In genomic region chr4:38151870-38152269, GRCh38 we compare ENCODE assay signal across 19 cellular contexts.
"Had no signal": no experiment of that assay in that cellular context is flagged by ENCODE, and none has a peak within 500 bp of the region (broad histone marks: within the 10 kb centered on the region; RNA-seq: fewer than 3 reads in every experiment).

No MANE protein-coding gene starts in this region.

- H3K36me3 ChIP-seq: gastroesophageal sphincter, heart right ventricle, prostate gland, SJSA1 had no signal

- H3K27ac Mint-ChIP-seq: activated naive CD8-positive, alpha-beta T cell treated with anti-CD3 and anti-CD28 coated beads, Interleukin-2, amount 10 ng/mL, durations not matched to agents 7 days and 5 days; activated T-cell treated with anti-CD3 and anti-CD28 coated beads, Interleukin-2, amount 50 U/mL, for 72 hours; memory B cell; stimulated activated effector memory CD8-positive, alpha-beta T cell treated with anti-CD3 and anti-CD28 coated beads, Interleukin-12 subunit alpha, Interleukin-12 subunit beta, amount 100 ng/mL, for 72 hours; T-helper 1 cell treated with Interleukin-12 subunit alpha and Interleukin-12 subunit beta and Interleukin-4 antibody, amounts not matched to agents 30 μg/mL and 1 μg/mL, for 36 hours had no signal

- H3K9me3 ChIP-seq: gastroesophageal sphincter, heart right ventricle, prostate gland, SJSA1 had no signal

- H3K4me3 ChIP-seq: gastroesophageal sphincter, heart right ventricle, prostate gland, SJSA1 had no signal

- H3K36me3 Mint-ChIP-seq: memory B cell; stimulated activated effector memory CD8-positive, alpha-beta T cell treated with anti-CD3 and anti-CD28 coated beads, Interleukin-12 subunit alpha, Interleukin-12 subunit beta, amount 100 ng/mL, for 72 hours had no signal

- H3K9me3 Mint-ChIP-seq: activated naive CD8-positive, alpha-beta T cell treated with anti-CD3 and anti-CD28 coated beads, Interleukin-2, amount 10 ng/mL, durations not matched to agents 7 days and 5 days; memory B cell; nephron; stimulated activated effector memory CD8-positive, alpha-beta T cell treated with anti-CD3 and anti-CD28 coated beads, Interleukin-12 subunit alpha, Interleukin-12 subunit beta, amount 100 ng/mL, for 72 hours had no signal

- H3K27ac ChIP-seq: gastroesophageal sphincter, heart right ventricle, prostate gland, SJSA1 had no signal

- ATAC-seq: activated T-cell treated with anti-CD3 and anti-CD28 coated beads, Interleukin-2, amount 50 U/mL, for 72 hours; esophagus mucosa; gastroesophageal sphincter; heart right ventricle; right cardiac atrium; stimulated activated effector memory CD8-positive, alpha-beta T cell treated with anti-CD3 and anti-CD28 coated beads, Interleukin-12 subunit alpha, Interleukin-12 subunit beta, amount 100 ng/mL, for 72 hours had no signal

- H3K27me3 ChIP-seq: gastroesophageal sphincter, heart right ventricle, SJSA1 had no signal

- DNase-seq: activated CD4-positive, alpha-beta T cell treated with anti-CD3 and anti-CD28 coated beads, Interleukin-2, amount 50 U/mL, for 1 hour; activated CD4-positive, CD25-positive, alpha-beta regulatory T cell treated with anti-CD3 and anti-CD28 coated beads, Interleukin-2, amount 50 U/mL, for 72 hours; activated naive CD8-positive, alpha-beta T cell treated with anti-CD3 and anti-CD28 coated beads, Interleukin-2, amount 10 ng/mL, durations not matched to agents 7 days and 5 days; activated T-cell treated with anti-CD3 and anti-CD28 coated beads, Interleukin-2, amount 50 U/mL, for 72 hours; anterior cingulate cortex; cerebellar nuclear complex; effector CD4-positive, alpha-beta T cell; heart right ventricle; right cardiac atrium; small intestine; stimulated activated CD4-positive, alpha-beta T cell treated with anti-CD3 and anti-CD28 coated beads, Interleukin-4, amount 100 ng/mL, for 1 hour had no signal

- H3K4me3 Mint-ChIP-seq: activated naive CD8-positive, alpha-beta T cell treated with anti-CD3 and anti-CD28 coated beads, Interleukin-2, amount 10 ng/mL, durations not matched to agents 7 days and 5 days; activated T-cell treated with anti-CD3 and anti-CD28 coated beads, Interleukin-2, amount 50 U/mL, for 72 hours; memory B cell; nephron; stimulated activated effector memory CD8-positive, alpha-beta T cell treated with anti-CD3 and anti-CD28 coated beads, Interleukin-12 subunit alpha, Interleukin-12 subunit beta, amount 100 ng/mL, for 72 hours; T-helper 1 cell treated with Interleukin-12 subunit alpha and Interleukin-12 subunit beta and Interleukin-4 antibody, amounts not matched to agents 30 μg/mL and 1 μg/mL, for 36 hours had no signal
